8 cellular contexts compared by ENCODE assay signal in genomic region chr5:146203872-146204192, GRCh38. TPM values are rescaled to one million over a fixed set of nuclear protein-coding genes. Genes with fewer than 3 reads are reported as not detected.
DNase-seq lines count a peak whose midpoint lies in the region; ATAC-seq and TF ChIP-seq lines count a peak whose summit lies in the region.

No MANE protein-coding gene starts in this region.

- ATAC-seq in GM19463 (IDR thresholded peaks at IDR 0.05; ENCODE audit: unreplicated experiment): peak; percentile 1
- no peak for ATAC-seq in HG03432 (IDR thresholded peaks at IDR 0.05; ENCODE audit: unreplicated experiment)
- ATAC-seq in HG03097 (IDR thresholded peaks at IDR 0.05; ENCODE audit: low FRiP score, unreplicated experiment): no peak

- intact Hi-C loops in prostate gland (cut with DNase I): loop anchor here (2.0 to 10.0 kb wide), 2 partner anchors 21 to 241 kb away; partner anchors contain the start of genes LARS1 and TCERG1

- DNase-seq in prostate gland (ENCODE audit: low spot score): no peak
- no peak for DNase-seq in ureter (ENCODE audit: low spot score)
- DNase-seq in activated naive CD4-positive, alpha-beta T cell (lab: John Stamatoyannopoulos, UW): no peak

- H3K4me1 ChIP-seq in esophagus (ENCODE audit: control insufficient read depth in 2 of 2, insufficient read depth in 2 of 2, low read length in 1 of 2): peaks cover 0 to 3% of the 10 kb centered on the region in 2 donors
- no peaks in the 10 kb centered on the region for H3K4me1 ChIP-seq in prostate gland (replicated peaks)

- no peaks in the 10 kb centered on the region; the same call in 1 of the 2 replicates for H3K36me3 ChIP-seq in KOPT-K1 (ENCODE audit: insufficient read depth, low read length)
- no peaks in the 10 kb centered on the region for H3K36me3 ChIP-seq in esophagus (ENCODE audit: control insufficient read depth in 2 of 2, insufficient read depth in 2 of 2, low read length in 1 of 2)
- no peaks in the 10 kb centered on the region for H3K36me3 ChIP-seq in prostate gland

- 1% methylated on average over 19 to 21 of the region's 21 CpGs for WGBS in esophagus, 2 donors
- 1% methylated on average over 21 of the region's 21 CpGs for WGBS in prostate gland

- H3K4me3 ChIP-seq in esophagus (ENCODE audit: low read depth in 1 of 2, low read length in 2 of 2) (peak overlapping the region; percentile 92 to 97), prostate gland (peak overlapping the region; percentile 96 to 97)

- no peak for TF ChIP-seq CTCF in prostate gland (IDR thresholded peaks at IDR 0.05)

- H3K27me3 ChIP-seq in esophagus (ENCODE audit: control insufficient read depth in 1 of 2, insufficient read depth in 2 of 2, low read length in 2 of 2) (no peaks in the 10 kb centered on the region), prostate gland (replicated peaks; ENCODE audit: insufficient read depth) (no peaks in the 10 kb centered on the region)

- TF ChIP-seq POLR2A in prostate gland (IDR thresholded peaks at IDR 0.05): no peak

- no peaks in the 10 kb centered on the region for H3K9me3 ChIP-seq in KOPT-K1 (ENCODE audit: insufficient read depth, low read length, poor library complexity, severe bottlenecking)
- no peaks in the 10 kb centered on the region for H3K9me3 ChIP-seq in esophagus (ENCODE audit: control insufficient read depth in 2 of 2, insufficient read depth in 1 of 2, low read depth in 1 of 2, low read length in 1 of 2)
- no peaks in the 10 kb centered on the region for H3K9me3 ChIP-seq in prostate gland

- H3K27ac ChIP-seq in KOPT-K1 (ENCODE audit: low read depth, low read length, poor library complexity, severe bottlenecking): peak overlapping the region; percentile 86
- peak overlapping the region; percentile 86 to 95 for H3K27ac ChIP-seq in esophagus (ENCODE audit: low read depth in 2 of 2, low read length in 1 of 2)
- H3K27ac ChIP-seq in prostate gland: peak overlapping the region; percentile 83

RNA-seq across cellular contexts. Expression of gene RBM27, which starts 0.4 kb away (rescaled TPM):
- polyA plus RNA-seq in esophagus: 1 to 10 TPM; 4.3 to 5.1 TPM
- total RNA-seq in prostate gland: 10 to 100 TPM; 20.9 to 58.9 TPM
- total RNA-seq in ureter: 26.4 TPM

RNA-seq across cellular contexts. Expression of gene LARS1, which starts 21.4 kb away (rescaled TPM):
- 10 to 100 TPM; 22.7 to 32.3 TPM for polyA plus RNA-seq in esophagus
- total RNA-seq in prostate gland (10 to 100 TPM; 66.3 to 69.5 TPM), ureter (141 TPM)
